Comparison of ENCODE assay signal across 19 cellular contexts in the genomic region with DNA sequence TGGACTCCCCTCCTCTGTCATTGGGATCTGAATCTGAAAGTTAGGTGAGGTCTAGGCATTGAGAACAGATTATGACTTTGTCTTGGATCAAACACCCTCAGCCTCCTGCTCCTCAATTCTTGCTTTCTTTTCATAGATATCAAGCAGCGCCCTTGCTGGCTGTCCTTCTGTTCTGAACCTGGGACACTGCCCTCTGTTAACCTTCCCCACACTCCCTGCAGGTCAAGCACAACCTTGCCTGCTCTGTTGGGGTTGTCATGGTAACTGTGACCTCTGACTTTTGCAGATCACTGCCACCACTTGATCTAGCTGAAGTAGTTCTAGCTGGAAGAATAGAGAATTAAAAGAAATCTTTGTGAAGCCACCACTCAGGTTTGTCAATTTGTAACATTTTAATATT.
"Had no signal": no experiment of that assay in that cellular context is flagged by ENCODE, and none has a peak within 500 bp of the region (broad histone marks: within the 10 kb centered on the region; RNA-seq: fewer than 3 reads in every experiment).

No MANE protein-coding gene starts in this region.

- H3K9me3 ChIP-seq: body of pancreas, mucosa of descending colon, neutrophil, pancreas, spleen had no signal

- H3K27me3 Mint-ChIP-seq: activated CD4-positive, alpha-beta T cell treated with anti-CD3 and anti-CD28 coated beads for 36 hours; activated T-cell treated with anti-CD3 and anti-CD28 coated beads, Interleukin-2, amount 50 U/mL, for 24 hours; memory B cell had no signal

- H3K4me3 Mint-ChIP-seq: activated CD4-positive, alpha-beta memory T cell treated with anti-CD3 and anti-CD28 coated beads, Interleukin-2, amount 10 ng/mL, durations not matched to agents 7 days and 5 days; activated CD4-positive, alpha-beta T cell treated with anti-CD3 and anti-CD28 coated beads for 36 hours; activated naive CD4-positive, alpha-beta T cell treated with anti-CD3 and anti-CD28 coated beads for 36 hours; activated T-cell treated with anti-CD3 and anti-CD28 coated beads, Interleukin-2, amount 50 U/mL, for 24 hours; memory B cell; naive thymus-derived CD4-positive, alpha-beta T cell; stimulated activated naive B cell treated with anti-CD40 and anti-IgM and Interleukin-4, amounts not matched to agents 10 μg/mL and 1 μg/mL and 100 μg/mL, for 72 hours had no signal

- H3K4me1 ChIP-seq: body of pancreas, pancreas, spleen had no signal

- DNase-seq: activated CD4-positive, alpha-beta memory T cell treated with anti-CD3 and anti-CD28 coated beads, Interleukin-2, amount 10 ng/mL, durations not matched to agents 7 days and 5 days; activated CD4-positive, alpha-beta T cell treated with anti-CD3 and anti-CD28 coated beads for 36 hours; activated naive CD4-positive, alpha-beta T cell treated with anti-CD3 and anti-CD28 coated beads for 36 hours; activated T-cell treated with anti-CD3 and anti-CD28 coated beads, Interleukin-2, amount 50 U/mL, for 24 hours; body of pancreas; foreskin fibroblast; kidney; left ventricle myocardium superior; mucosa of descending colon; naive thymus-derived CD4-positive, alpha-beta T cell; pancreas; spleen; stimulated activated naive B cell treated with anti-CD40 and anti-IgM and Interleukin-4, amounts not matched to agents 10 μg/mL and 1 μg/mL and 100 μg/mL, for 72 hours; SW 1271; T-helper 2 cell had no signal

- ATAC-seq: activated CD4-positive, alpha-beta T cell treated with anti-CD3 and anti-CD28 coated beads for 36 hours; body of pancreas; left ventricle myocardium superior; mucosa of descending colon; naive thymus-derived CD4-positive, alpha-beta T cell; pancreas; stimulated activated naive B cell treated with anti-CD40 and anti-IgM and Interleukin-4, amounts not matched to agents 10 μg/mL and 1 μg/mL and 100 μg/mL, for 72 hours had no signal

- H3K27ac Mint-ChIP-seq: activated CD4-positive, alpha-beta memory T cell treated with anti-CD3 and anti-CD28 coated beads, Interleukin-2, amount 10 ng/mL, durations not matched to agents 7 days and 5 days; activated CD4-positive, alpha-beta T cell treated with anti-CD3 and anti-CD28 coated beads for 36 hours; activated naive CD4-positive, alpha-beta T cell treated with anti-CD3 and anti-CD28 coated beads for 36 hours; activated T-cell treated with anti-CD3 and anti-CD28 coated beads, Interleukin-2, amount 50 U/mL, for 24 hours; activated T-helper 2 cell treated with anti-CD3 and anti-CD28 coated beads, Interferon-gamma antibody, Interleukin-2, Interleukin-4, amounts not matched to agents 10 μg/mL and 5 μg/mL and 100 μg/mL, durations not matched to agents 14 hours and 24 hours and 36 hours; memory B cell; naive thymus-derived CD4-positive, alpha-beta T cell; stimulated activated naive B cell treated with anti-CD40 and anti-IgM and Interleukin-4, amounts not matched to agents 10 μg/mL and 1 μg/mL and 100 μg/mL, for 72 hours had no signal

- H3K36me3 Mint-ChIP-seq: memory B cell; stimulated activated naive B cell treated with anti-CD40 and anti-IgM and Interleukin-4, amounts not matched to agents 10 μg/mL and 1 μg/mL and 100 μg/mL, for 72 hours had no signal

- H3K4me1 Mint-ChIP-seq: memory B cell; stimulated activated naive B cell treated with anti-CD40 and anti-IgM and Interleukin-4, amounts not matched to agents 10 μg/mL and 1 μg/mL and 100 μg/mL, for 72 hours had no signal

- H3K27ac ChIP-seq: body of pancreas, epithelial cell of prostate, neutrophil, pancreas, spleen had no signal

- H3K4me3 ChIP-seq: body of pancreas, mucosa of descending colon, pancreas, spleen had no signal

- H3K27me3 ChIP-seq: body of pancreas, pancreas, spleen had no signal

- H3K36me3 ChIP-seq: neutrophil, pancreas, spleen had no signal

- H3K9me3 Mint-ChIP-seq: activated CD4-positive, alpha-beta memory T cell treated with anti-CD3 and anti-CD28 coated beads, Interleukin-2, amount 10 ng/mL, durations not matched to agents 7 days and 5 days; activated naive CD4-positive, alpha-beta T cell treated with anti-CD3 and anti-CD28 coated beads for 36 hours; activated T-cell treated with anti-CD3 and anti-CD28 coated beads, Interleukin-2, amount 50 U/mL, for 24 hours; activated T-helper 2 cell treated with anti-CD3 and anti-CD28 coated beads, Interferon-gamma antibody, Interleukin-2, Interleukin-4, amounts not matched to agents 10 μg/mL and 5 μg/mL and 100 μg/mL, durations not matched to agents 14 hours and 24 hours and 36 hours; memory B cell; naive thymus-derived CD4-positive, alpha-beta T cell; stimulated activated naive B cell treated with anti-CD40 and anti-IgM and Interleukin-4, amounts not matched to agents 10 μg/mL and 1 μg/mL and 100 μg/mL, for 72 hours had no signal
